11 cellular contexts compared by ENCODE assay signal in the genomic region with DNA sequence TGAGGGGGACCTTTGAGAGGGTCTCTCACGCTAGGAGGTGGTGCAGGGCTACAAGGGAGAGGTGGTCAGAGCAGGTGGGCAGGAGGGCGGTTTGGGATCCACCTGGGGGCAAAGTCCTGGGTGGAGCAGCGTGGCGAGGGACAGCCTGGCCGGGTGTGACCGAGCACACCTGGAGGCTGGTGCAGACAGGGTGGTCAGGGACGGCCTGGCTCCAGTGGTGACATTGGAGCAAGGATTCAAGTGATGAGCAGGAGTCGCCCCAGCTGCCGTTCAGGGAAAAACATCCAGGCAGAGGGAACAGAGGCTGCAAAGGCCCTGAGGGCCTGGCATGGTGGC.
"Had no signal": no experiment of that assay in that cellular context is flagged by ENCODE, and none has a peak within 500 bp of the region (broad histone marks: within the 10 kb centered on the region; RNA-seq: fewer than 3 reads in every experiment).

No MANE protein-coding gene starts in this region.

- H3K4me3 ChIP-seq: breast epithelium had no signal

- H3K27me3 ChIP-seq: breast epithelium had no signal

- H3K4me1 ChIP-seq: breast epithelium, parathyroid adenoma had no signal

- H3K27ac ChIP-seq: breast epithelium, parathyroid adenoma had no signal

- H3K36me3 ChIP-seq: breast epithelium had no signal

- H2AFZ ChIP-seq: parathyroid adenoma had no signal

- H3K9ac ChIP-seq: parathyroid adenoma had no signal

- H3K9me3 ChIP-seq: breast epithelium had no signal

- DNase-seq: activated CD4-positive, alpha-beta T cell treated with anti-CD3 and anti-CD28 coated beads for 1 hour; activated CD4-positive, alpha-beta T cell treated with anti-CD3 and anti-CD28 coated beads, Interleukin-2, amount 50 U/mL, for 48 hours; activated CD8-positive, alpha-beta memory T cell treated with anti-CD3 and anti-CD28 coated beads, Interleukin-2, amount 10 ng/mL, durations not matched to agents 7 days and 5 days; activated effector memory CD4-positive, alpha-beta T cell treated with Interleukin-2 at 50 U/mL for 16 hours; activated T-cell treated with anti-CD3 and anti-CD28 coated beads, Interleukin-2, amount 50 U/mL, for 24 hours; effector CD4-positive, alpha-beta T cell; foreskin melanocyte; retina; stimulated activated CD4-positive, alpha-beta T cell treated with anti-CD3 and anti-CD28 coated beads, Interleukin-4, amount 100 ng/mL, for 4 hours had no signal
